23 cellular contexts compared by ENCODE assay signal in genomic region chr2:82330104-82330503, GRCh38.
"Had no signal": no experiment of that assay in that cellular context is flagged by ENCODE, and none has a peak within 500 bp of the region (broad histone marks: within the 10 kb centered on the region; RNA-seq: fewer than 3 reads in every experiment).

No MANE protein-coding gene starts in this region.

- H3K4me3 Mint-ChIP-seq: activated CD8-positive, alpha-beta T cell treated with anti-CD3 and anti-CD28 coated beads, Interleukin-2, amount 10 ng/mL, durations not matched to agents 7 days and 5 days; activated naive CD4-positive, alpha-beta T cell treated with anti-CD3 and anti-CD28 coated beads, Interleukin-2, amount 50 U/mL, for 24 hours; activated T-helper 1 cell treated with anti-CD3 and anti-CD28 coated beads, Interleukin-12 subunit alpha, Interleukin-12 subunit beta, Interleukin-2, Interleukin-4 antibody, amounts not matched to agents 30 ng/mL and 10 ng/mL and 1 ng/mL, durations not matched to agents 14 hours and 24 hours and 36 hours; memory B cell; neural crest cell; type B pancreatic cell had no signal

- H3K4me1 Mint-ChIP-seq: activated naive CD4-positive, alpha-beta T cell treated with anti-CD3 and anti-CD28 coated beads, Interleukin-2, amount 50 U/mL, for 24 hours; memory B cell; neural crest cell had no signal

- H3K27me3 ChIP-seq: body of pancreas, cardiac muscle cell, heart right ventricle, testis had no signal

- H3K36me3 ChIP-seq: cardiac muscle cell, heart right ventricle had no signal

- H3K4me1 ChIP-seq: body of pancreas, heart right ventricle, testis had no signal

- H3K9me3 ChIP-seq: body of pancreas, mucosa of descending colon, testis had no signal

- ATAC-seq: activated CD8-positive, alpha-beta T cell treated with anti-CD3 and anti-CD28 coated beads, Interleukin-2, amount 10 ng/mL, durations not matched to agents 7 days and 5 days; body of pancreas; heart right ventricle; left cardiac atrium; mucosa of descending colon had no signal

- H3K9me3 Mint-ChIP-seq: type B pancreatic cell had no signal

- H3K27ac Mint-ChIP-seq: activated CD8-positive, alpha-beta T cell treated with anti-CD3 and anti-CD28 coated beads, Interleukin-2, amount 10 ng/mL, durations not matched to agents 7 days and 5 days; activated naive CD4-positive, alpha-beta T cell treated with anti-CD3 and anti-CD28 coated beads, Interleukin-2, amount 50 U/mL, for 24 hours; activated T-helper 1 cell treated with anti-CD3 and anti-CD28 coated beads, Interleukin-12 subunit alpha, Interleukin-12 subunit beta, Interleukin-2, Interleukin-4 antibody, amounts not matched to agents 30 ng/mL and 10 ng/mL and 1 ng/mL, durations not matched to agents 14 hours and 24 hours and 36 hours; memory B cell; type B pancreatic cell had no signal

- H3K27ac ChIP-seq: body of pancreas, cardiac muscle cell, heart right ventricle, testis had no signal

- H3K36me3 Mint-ChIP-seq: activated naive CD4-positive, alpha-beta T cell treated with anti-CD3 and anti-CD28 coated beads, Interleukin-2, amount 50 U/mL, for 24 hours; memory B cell; type B pancreatic cell had no signal

- H3K4me3 ChIP-seq: body of pancreas, cardiac muscle cell, heart right ventricle, mucosa of descending colon, testis had no signal

- DNase-seq: activated CD4-positive, alpha-beta T cell treated with anti-CD3 and anti-CD28 coated beads for 1 hour; activated CD4-positive, alpha-beta T cell treated with anti-CD3 and anti-CD28 coated beads, Interleukin-2, amount 50 U/mL, for 1 hour; activated CD8-positive, alpha-beta T cell treated with anti-CD3 and anti-CD28 coated beads, Interleukin-2, amount 10 ng/mL, durations not matched to agents 7 days and 5 days; activated gamma-delta T cell treated with Interleukin-2 at 50 U/mL for 16 hours; anterior cingulate cortex; body of pancreas; effector CD4-positive, alpha-beta T cell; erythroblast; foreskin fibroblast; heart right ventricle; islet precursor cell; left cardiac atrium; mucosa of descending colon; stimulated activated CD4-positive, alpha-beta T cell treated with anti-CD3 and anti-CD28 coated beads, Interleukin-4, amount 100 ng/mL, for 1 hour; stimulated activated naive CD4-positive, alpha-beta T cell; T-helper 2 cell; testis had no signal

- H3K27me3 Mint-ChIP-seq: activated naive CD4-positive, alpha-beta T cell treated with anti-CD3 and anti-CD28 coated beads, Interleukin-2, amount 50 U/mL, for 24 hours; memory B cell; type B pancreatic cell had no signal
